39 cellular contexts compared by ENCODE assay signal in the genomic region with DNA sequence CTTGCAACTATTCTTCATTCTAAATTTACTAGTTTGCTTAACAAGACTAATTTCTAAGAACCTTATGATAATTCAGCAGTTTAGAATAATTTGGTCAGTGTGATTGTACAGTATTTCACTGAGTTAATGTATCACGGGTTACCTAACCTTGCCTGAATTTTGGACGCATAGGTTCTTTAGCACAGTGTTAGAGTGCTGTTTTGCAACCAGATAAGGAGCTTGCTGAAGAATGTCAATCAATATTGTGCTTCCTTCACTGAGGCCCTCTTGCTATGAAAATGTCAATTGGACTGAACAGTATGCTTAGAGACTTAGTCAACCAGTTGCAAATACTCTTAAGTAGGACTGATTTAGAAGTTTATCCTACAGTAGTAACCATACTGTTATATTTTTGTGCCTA.
"Had no signal": no experiment of that assay in that cellular context is flagged by ENCODE, and none has a peak within 500 bp of the region (broad histone marks: within the 10 kb centered on the region; RNA-seq: fewer than 3 reads in every experiment).

No MANE protein-coding gene starts in this region.

- H3K4me3 ChIP-seq: adrenal gland, ascending aorta, body of pancreas, breast epithelium, cardiac muscle cell had no signal

- ATAC-seq: activated naive CD4-positive, alpha-beta T cell treated with anti-CD3 and anti-CD28 coated beads, Interleukin-2, amount 50 U/mL, for 72 hours; activated naive CD8-positive, alpha-beta T cell treated with anti-CD3 and anti-CD28 coated beads, Interleukin-2, amount 50 U/mL, for 24 hours; activated T-cell treated with anti-CD3 and anti-CD28 coated beads, Interleukin-2, amount 50 U/mL, for 4 hours; activated T-cell treated with anti-CD3 and anti-CD28 coated beads, Interleukin-2, amount 50 U/mL, for 72 hours; activated T-helper 17 cell treated with anti-CD3 and anti-CD28 coated beads, Interleukin-2, amount 50 U/mL, for 72 hours; body of pancreas had no signal

- DNase-seq: activated effector memory CD4-positive, alpha-beta T cell treated with anti-CD3 and anti-CD28 coated beads, Interleukin-2, amount 50 U/mL, for 16 hours; activated effector memory CD4-positive, alpha-beta T cell treated with Interleukin-2 at 50 U/mL for 16 hours; activated gamma-delta T cell; activated gamma-delta T cell treated with Interleukin-2 at 50 U/mL for 16 hours; activated naive CD4-positive, alpha-beta T cell; activated naive CD4-positive, alpha-beta T cell treated with anti-CD3 and anti-CD28 coated beads for 36 hours; activated naive CD4-positive, alpha-beta T cell treated with anti-CD3 and anti-CD28 coated beads, Interleukin-2, amount 10 ng/mL, durations not matched to agents 7 days and 5 days; activated naive CD4-positive, alpha-beta T cell treated with anti-CD3 and anti-CD28 coated beads, Interleukin-2, amount 50 U/mL, for 16 hours; activated naive CD4-positive, alpha-beta T cell treated with Interleukin-2 at 50 U/mL for 16 hours; activated naive CD8-positive, alpha-beta T cell treated with anti-CD3 and anti-CD28 coated beads for 36 hours; activated naive CD8-positive, alpha-beta T cell treated with anti-CD3 and anti-CD28 coated beads, Interleukin-2, amount 10 ng/mL, durations not matched to agents 7 days and 5 days; activated naive CD8-positive, alpha-beta T cell treated with anti-CD3 and anti-CD28 coated beads, Interleukin-2, amount 50 U/mL, for 24 hours; activated T-cell treated with anti-CD3 and anti-CD28 coated beads, Interleukin-2, amount 50 U/mL, for 1 hour; activated T-cell treated with anti-CD3 and anti-CD28 coated beads, Interleukin-2, amount 50 U/mL, for 24 hours; activated T-cell treated with anti-CD3 and anti-CD28 coated beads, Interleukin-2, amount 50 U/mL, for 4 hours; activated T-cell treated with anti-CD3 and anti-CD28 coated beads, Interleukin-2, amount 50 U/mL, for 72 hours; adrenal gland; amniotic stem cell; amygdala; anterior cingulate cortex; aorta; body of pancreas; brain microvascular endothelial cell; caudate nucleus; central memory CD4-positive, alpha-beta T cell; cerebellar nuclear complex had no signal

- H3K9me3 Mint-ChIP-seq: activated naive CD4-positive, alpha-beta T cell treated with anti-CD3 and anti-CD28 coated beads, Interleukin-2, amount 50 U/mL, for 24 hours; activated naive CD4-positive, alpha-beta T cell treated with anti-CD3 and anti-CD28 coated beads, Interleukin-2, amount 50 U/mL, for 72 hours; activated naive CD8-positive, alpha-beta T cell treated with anti-CD3 and anti-CD28 coated beads, Interleukin-2, amount 50 U/mL, for 24 hours; activated T-cell treated with anti-CD3 and anti-CD28 coated beads, Interleukin-2, amount 50 U/mL, for 24 hours; activated T-cell treated with anti-CD3 and anti-CD28 coated beads, Interleukin-2, amount 50 U/mL, for 4 hours; activated T-helper 1 cell treated with anti-CD3 and anti-CD28 coated beads, Interleukin-12 subunit alpha, Interleukin-12 subunit beta, Interleukin-2, Interleukin-4 antibody, amounts not matched to agents 30 ng/mL and 10 ng/mL and 1 ng/mL, durations not matched to agents 14 hours and 24 hours and 36 hours; activated T-helper 17 cell treated with anti-CD3 and anti-CD28 coated beads, Interleukin-2, amount 50 U/mL, for 72 hours; central memory CD8-positive, alpha-beta T cell had no signal

- H3K27ac ChIP-seq: adrenal gland, ascending aorta, body of pancreas, brain microvascular endothelial cell, breast epithelium, cardiac muscle cell had no signal

- H3K36me3 ChIP-seq: adrenal gland, brain microvascular endothelial cell had no signal

- H3K4me1 Mint-ChIP-seq: activated naive CD4-positive, alpha-beta T cell treated with anti-CD3 and anti-CD28 coated beads, Interleukin-2, amount 10 ng/mL, durations not matched to agents 7 days and 5 days; activated naive CD4-positive, alpha-beta T cell treated with anti-CD3 and anti-CD28 coated beads, Interleukin-2, amount 50 U/mL, for 24 hours; activated naive CD8-positive, alpha-beta T cell treated with anti-CD3 and anti-CD28 coated beads for 36 hours; activated naive CD8-positive, alpha-beta T cell treated with anti-CD3 and anti-CD28 coated beads, Interleukin-2, amount 10 ng/mL, durations not matched to agents 7 days and 5 days; activated naive CD8-positive, alpha-beta T cell treated with anti-CD3 and anti-CD28 coated beads, Interleukin-2, amount 50 U/mL, for 24 hours; activated T-helper 17 cell treated with anti-CD3 and anti-CD28 coated beads, Interleukin-2, amount 50 U/mL, for 72 hours; brain; central memory CD8-positive, alpha-beta T cell had no signal

- H3K4me1 ChIP-seq: adrenal gland, ascending aorta, body of pancreas, breast epithelium had no signal

- FAIRE-seq: astrocyte, bronchial epithelial cell had no signal

- H3K9me3 ChIP-seq: adrenal gland, ascending aorta, body of pancreas, breast epithelium had no signal

- H3K27ac Mint-ChIP-seq: activated naive CD4-positive, alpha-beta T cell treated with anti-CD3 and anti-CD28 coated beads for 36 hours; activated naive CD4-positive, alpha-beta T cell treated with anti-CD3 and anti-CD28 coated beads, Interleukin-2, amount 10 ng/mL, durations not matched to agents 7 days and 5 days; activated naive CD4-positive, alpha-beta T cell treated with anti-CD3 and anti-CD28 coated beads, Interleukin-2, amount 50 U/mL, for 24 hours; activated naive CD4-positive, alpha-beta T cell treated with anti-CD3 and anti-CD28 coated beads, Interleukin-2, amount 50 U/mL, for 72 hours; activated naive CD8-positive, alpha-beta T cell; activated naive CD8-positive, alpha-beta T cell treated with anti-CD3 and anti-CD28 coated beads for 36 hours; activated naive CD8-positive, alpha-beta T cell treated with anti-CD3 and anti-CD28 coated beads, Interleukin-2, amount 10 ng/mL, durations not matched to agents 7 days and 5 days; activated naive CD8-positive, alpha-beta T cell treated with anti-CD3 and anti-CD28 coated beads, Interleukin-2, amount 50 U/mL, for 24 hours; activated T-cell treated with anti-CD3 and anti-CD28 coated beads, Interleukin-2, amount 50 U/mL, for 24 hours; activated T-cell treated with anti-CD3 and anti-CD28 coated beads, Interleukin-2, amount 50 U/mL, for 72 hours; activated T-helper 1 cell treated with anti-CD3 and anti-CD28 coated beads, Interleukin-12 subunit alpha, Interleukin-12 subunit beta, Interleukin-2, Interleukin-4 antibody, amounts not matched to agents 30 ng/mL and 10 ng/mL and 1 ng/mL, durations not matched to agents 14 hours and 24 hours and 36 hours; activated T-helper 17 cell treated with anti-CD3 and anti-CD28 coated beads, Interleukin-2, amount 50 U/mL, for 72 hours; activated T-helper 2 cell treated with anti-CD3 and anti-CD28 coated beads, Interferon-gamma antibody, Interleukin-2, Interleukin-4, amounts not matched to agents 10 μg/mL and 5 μg/mL and 100 μg/mL, durations not matched to agents 14 hours and 24 hours and 36 hours; brain had no signal

- H3K4me3 Mint-ChIP-seq: activated naive CD4-positive, alpha-beta T cell treated with anti-CD3 and anti-CD28 coated beads for 36 hours; activated naive CD4-positive, alpha-beta T cell treated with anti-CD3 and anti-CD28 coated beads, Interleukin-2, amount 10 ng/mL, durations not matched to agents 7 days and 5 days; activated naive CD4-positive, alpha-beta T cell treated with anti-CD3 and anti-CD28 coated beads, Interleukin-2, amount 50 U/mL, for 24 hours; activated naive CD8-positive, alpha-beta T cell; activated naive CD8-positive, alpha-beta T cell treated with anti-CD3 and anti-CD28 coated beads for 36 hours; activated naive CD8-positive, alpha-beta T cell treated with anti-CD3 and anti-CD28 coated beads, Interleukin-2, amount 10 ng/mL, durations not matched to agents 7 days and 5 days; activated naive CD8-positive, alpha-beta T cell treated with anti-CD3 and anti-CD28 coated beads, Interleukin-2, amount 50 U/mL, for 24 hours; activated T-cell treated with anti-CD3 and anti-CD28 coated beads, Interleukin-2, amount 50 U/mL, for 24 hours; activated T-cell treated with anti-CD3 and anti-CD28 coated beads, Interleukin-2, amount 50 U/mL, for 4 hours; activated T-cell treated with anti-CD3 and anti-CD28 coated beads, Interleukin-2, amount 50 U/mL, for 72 hours; activated T-helper 1 cell treated with anti-CD3 and anti-CD28 coated beads, Interleukin-12 subunit alpha, Interleukin-12 subunit beta, Interleukin-2, Interleukin-4 antibody, amounts not matched to agents 30 ng/mL and 10 ng/mL and 1 ng/mL, durations not matched to agents 14 hours and 24 hours and 36 hours; activated T-helper 17 cell treated with anti-CD3 and anti-CD28 coated beads, Interleukin-2, amount 50 U/mL, for 72 hours; brain; central memory CD8-positive, alpha-beta T cell had no signal

- H3K27me3 ChIP-seq: adrenal gland, ascending aorta, body of pancreas, brain microvascular endothelial cell, breast epithelium, cardiac muscle cell had no signal

- H3K27me3 Mint-ChIP-seq: activated naive CD4-positive, alpha-beta T cell treated with anti-CD3 and anti-CD28 coated beads, Interleukin-2, amount 10 ng/mL, durations not matched to agents 7 days and 5 days; activated naive CD4-positive, alpha-beta T cell treated with anti-CD3 and anti-CD28 coated beads, Interleukin-2, amount 50 U/mL, for 24 hours; activated naive CD8-positive, alpha-beta T cell; activated naive CD8-positive, alpha-beta T cell treated with anti-CD3 and anti-CD28 coated beads for 36 hours; activated naive CD8-positive, alpha-beta T cell treated with anti-CD3 and anti-CD28 coated beads, Interleukin-2, amount 10 ng/mL, durations not matched to agents 7 days and 5 days; activated naive CD8-positive, alpha-beta T cell treated with anti-CD3 and anti-CD28 coated beads, Interleukin-2, amount 50 U/mL, for 24 hours; activated T-cell treated with anti-CD3 and anti-CD28 coated beads, Interleukin-2, amount 50 U/mL, for 24 hours; activated T-helper 17 cell treated with anti-CD3 and anti-CD28 coated beads, Interleukin-2, amount 50 U/mL, for 72 hours; brain; central memory CD8-positive, alpha-beta T cell had no signal
